Comparison of ENCODE assay signal across 9 cellular contexts in genomic region chr18:13217971-13218375, GRCh38. TPM values are rescaled to one million over a fixed set of nuclear protein-coding genes. Genes with fewer than 3 reads are reported as not detected.
DNase-seq lines count a peak whose midpoint lies in the region; ATAC-seq, FAIRE-seq and TF ChIP-seq lines count a peak whose summit lies in the region.
"Had no signal": no experiment of that assay in that cellular context is flagged by ENCODE, and none has a peak within 500 bp of the region (broad histone marks: within the 10 kb centered on the region; RNA-seq: fewer than 3 reads in every experiment).

No MANE protein-coding gene starts in this region.

- dilution Hi-C loops in endothelial cell of umbilical vein (cut with MboI; ENCODE audit: extremely low pct_ligation_motif_present, low sequenced_read_pairs) = no loop called here

- POLR2A ChIA-PET in endothelial cell of umbilical vein (lab: Charles Lee) = no interaction called here

- no peaks in the 10 kb centered on the region for H3K9me1 ChIP-seq in endothelial cell of umbilical vein (replicated peaks; ENCODE audit: control insufficient read depth, extremely low read depth, insufficient read depth, low read length)

- in situ Hi-C loops in GM13977 (cut with MboI; ENCODE audit: low pct_unique_long_range_greater_than_20kb, low sequenced_read_pairs, unreplicated experiment) = no loop called here

- CTCF ChIA-PET in endothelial cell of umbilical vein (lab: Charles Lee) = interaction anchor here (1.4 to 6.8 kb wide), 2 partner anchors 11 to 311 kb away, joined by 4 to 195 read pairs; no protein-coding TSS in a partner anchor

- no peaks in the 10 kb centered on the region for H3K9me3 ChIP-seq in endothelial cell of umbilical vein (replicated peaks; ENCODE audit: control insufficient read depth, insufficient read depth, low read length)

- intact Hi-C loops in endothelial cell of umbilical vein (cut with micrococcal nuclease) = loop anchor here (1.0 to 5.0 kb wide), 5 partner anchors 43 to 584 kb away; no protein-coding TSS in a partner anchor

- H3K9ac ChIP-seq in endothelial cell of umbilical vein (replicated peaks; ENCODE audit: extremely low read depth, insufficient read depth, low read length) = no peak overlapping the region
- H3K9ac ChIP-seq: KMS-11 had no signal

- no peaks in the 10 kb centered on the region for H3K36me3 ChIP-seq in endothelial cell of umbilical vein (ENCODE audit: control insufficient read depth in 2 of 2, extremely low read depth in 1 of 2, insufficient read depth in 2 of 2, low read length in 2 of 2)

- TF ChIP-seq CTCF in GM13977 (IDR thresholded peaks at IDR 0.05; ENCODE audit: extremely low read depth, insufficient read depth, missing control alignments) (no peak), endothelial cell of umbilical vein (IDR thresholded peaks at IDR 0.05; ENCODE audit: extremely low read depth in 1 of 2, insufficient read depth in 1 of 2, low read depth in 1 of 2, low read length in 2 of 2) (no peak), omental fat pad (IDR thresholded peaks at IDR 0.05) (no peak)

- peak overlapping the region; percentile 44 for H2AFZ ChIP-seq in endothelial cell of umbilical vein (ENCODE audit: low read depth, low read length)

- no TSS peak for BruUV-seq in endothelial cell of umbilical vein (replicated peaks; lab: Mats Ljungman, UMichigan)

- H3K79me2 ChIP-seq in endothelial cell of umbilical vein (ENCODE audit: control insufficient read depth, insufficient read depth, low read length) = no peaks in the 10 kb centered on the region

- TF ChIP-seq POLR2A in endothelial cell of umbilical vein (IDR thresholded peaks at IDR 0.05; ENCODE audit: low read depth, low read length) = no peak

- peaks cover 6% of the 10 kb centered on the region for H3K4me1 ChIP-seq in endothelial cell of umbilical vein (ENCODE audit: control insufficient read depth, extremely low read depth, insufficient read depth, low read length)

- H3K27me3 ChIP-seq in endothelial cell of umbilical vein (ENCODE audit: control insufficient read depth in 2 of 2, insufficient read depth in 2 of 2, low read length in 2 of 2) = peaks cover 43 to 80% of the 10 kb centered on the region in 2 experiments

- FAIRE-seq in endothelial cell of umbilical vein (lab: Jason Lieb, UNC) = no peak

- ATAC-seq in omental fat pad (ENCODE audit: low FRiP score) (peak; percentile 2), GM21723 (IDR thresholded peaks at IDR 0.05; ENCODE audit: unreplicated experiment) (no peak), HG03139 (IDR thresholded peaks at IDR 0.05; ENCODE audit: unreplicated experiment) (no peak)

- H4K20me1 ChIP-seq in endothelial cell of umbilical vein (replicated peaks; ENCODE audit: control insufficient read depth, extremely low read depth, insufficient read depth, low read length) = no peaks in the 10 kb centered on the region

- no peak overlapping the region for H3K27ac ChIP-seq in endothelial cell of umbilical vein (ENCODE audit: insufficient read depth, low read depth, low read length)
- H3K27ac ChIP-seq: KMS-11 had no signal

- peak overlapping the region; percentile 38 for H3K4me2 ChIP-seq in endothelial cell of umbilical vein (ENCODE audit: insufficient read depth, low read length)

- H3K4me3 ChIP-seq in endothelial cell of umbilical vein (replicated peaks in 1 of 3; ENCODE audit: insufficient read depth in 1 of 3, low read depth in 1 of 3, low read length in 3 of 3) = peak overlapping the region in 2 of 3 experiments; percentile 30 to 55

- peak; percentile 42 for DNase-seq in GM13977 (ENCODE audit: low spot score)
- peak; percentile 20 for DNase-seq in NCI-H774 (lab: John Stamatoyannopoulos, UW)
- DNase-seq in endothelial cell of umbilical vein (ENCODE audit: low read depth, low spot score) = peak; percentile 15
- no peak for DNase-seq in omental fat pad (ENCODE audit: low spot score)
- DNase-seq in GOT3 (lab: John Stamatoyannopoulos, UW) = no peak
- DNase-seq in NK-92 (lab: John Stamatoyannopoulos, UW; ENCODE audit: unreplicated experiment) = no peak

TF ChIP-seq in endothelial cell of umbilical vein, 7 proteins besides CTCF, POLR2A, EP300 and RAD21:
- peak; percentile 57 for TF ChIP-seq EZH2 (IDR thresholded peaks at IDR 0.05; ENCODE audit: borderline replicate concordance, low read depth, low read length, severe bottlenecking)
- TF ChIP-seq POLR2AphosphoS5 (IDR thresholded peaks at IDR 0.05; ENCODE audit: insufficient read depth, low read depth, low read length) = no peak
- TF ChIP-seq FOS (IDR thresholded peaks at IDR 0.05; ENCODE audit: borderline replicate concordance, insufficient read depth, low read length) = no peak
- TF ChIP-seq JUN (IDR thresholded peaks at IDR 0.05; ENCODE audit: borderline replicate concordance, insufficient read depth, insufficient read length, low read depth) = no peak
- no peak for TF ChIP-seq MAX (IDR thresholded peaks at IDR 0.05; ENCODE audit: insufficient read depth, insufficient read length)

RNA-seq across cellular contexts. Expression of gene LDLRAD4, which starts 0.6 kb away (rescaled TPM):
- total RNA-seq in endothelial cell of umbilical vein = 6.5 and 7.2 TPM in 2 replicates
- polyA plus RNA-seq in endothelial cell of umbilical vein = 5.2 and 5.3 TPM in 2 replicates
- 2.6 and 3.1 TPM in 2 replicates for polyA plus RNA-seq in endothelial cell of umbilical vein (2011; cell fraction: cytosol; rRNA removed)
- polyA plus RNA-seq in endothelial cell of umbilical vein (2011; cell fraction: nucleus; rRNA removed) = 7.2 and 7.7 TPM in 2 replicates
- 1.2 and 2.7 TPM in 2 replicates for polyA plus RNA-seq in endothelial cell of umbilical vein (2012)
- polyA minus RNA-seq in endothelial cell of umbilical vein = 19.6 and 20.5 TPM in 2 replicates
- polyA minus RNA-seq in endothelial cell of umbilical vein (2011; cell fraction: cytosol; rRNA and poly(A)+ RNA removed) = not detected
- 18.2 and 29.6 TPM in 2 replicates for polyA minus RNA-seq in endothelial cell of umbilical vein (2011; cell fraction: nucleus; rRNA and poly(A)+ RNA removed)
- 10 to 100 TPM; 23.9 to 38.3 (median 27.0) TPM for total RNA-seq in omental fat pad

Comparison
In these comparisons a context has a peak if more than half of its experiments do, and no peak if none do; other contexts are left out.
1. DNase-seq: peak in GM13977 (single experiment), NCI-H774 (single experiment) and endothelial cell of umbilical vein (single experiment); none in omental fat pad (single experiment), GOT3 (single experiment) and NK-92 (single experiment).